17 cellular contexts compared by ENCODE assay signal in the genomic region with DNA sequence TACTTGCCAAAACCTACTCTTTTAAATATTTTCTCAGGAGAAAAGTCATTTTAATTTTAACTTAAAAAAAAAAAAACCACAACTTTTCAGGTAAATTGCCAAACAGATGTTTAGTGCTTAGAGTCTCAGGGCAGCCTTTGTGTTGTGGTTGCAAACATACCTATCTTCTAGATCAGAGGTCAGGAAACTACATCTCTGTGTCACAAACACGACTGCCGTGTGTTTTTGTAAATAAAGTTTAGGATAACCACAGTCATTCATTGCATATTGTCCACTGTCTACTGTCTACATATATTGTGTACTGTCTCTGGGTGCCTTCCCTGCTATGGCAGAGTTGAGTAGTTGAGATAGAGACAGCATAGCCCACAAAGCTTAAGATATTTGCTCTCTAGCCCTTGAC. TPM values are rescaled to one million over a fixed set of nuclear protein-coding genes. Genes with fewer than 3 reads are reported as not detected.
A peak's percentile ranks its signal among the peaks of the same experiment; 100 is the strongest.
DNase-seq lines count a peak whose midpoint lies in the region; ATAC-seq and TF ChIP-seq lines count a peak whose summit lies in the region.
"Had no signal": no experiment of that assay in that cellular context is flagged by ENCODE, and none has a peak within 500 bp of the region (broad histone marks: within the 10 kb centered on the region; RNA-seq: fewer than 3 reads in every experiment).

No MANE protein-coding gene starts in this region.

- H3K27me3 Mint-ChIP-seq in T-cell = no peaks in the 10 kb centered on the region

- CTCF ChIA-PET in T-cell (lab: Charles Lee) = no interaction called here

- H3K36me3 ChIP-seq in effector memory CD4-positive, alpha-beta T cell (ENCODE audit: control insufficient read depth, insufficient read depth, low read length) = no peaks in the 10 kb centered on the region
- H3K36me3 ChIP-seq: colonic mucosa, left ventricle myocardium inferior had no signal

- DNase-seq in AG10803 (ENCODE audit: low read depth) = peak; percentile 74
- DNase-seq in ELR (ENCODE audit: low read depth) = peak; percentile 68
- peak in 25 of 34 experiments; percentile 3 to 42 (median 18) for DNase-seq in T-cell
- DNase-seq in effector memory CD4-positive, alpha-beta T cell = peak in 1 of 3 donors; percentile 8
- no peak for DNase-seq in globus pallidus (ENCODE audit: low spot score)
- DNase-seq in DMS114 treated with DMSO at 0.1 percent for 48 hours (lab: John Stamatoyannopoulos, UW; ENCODE audit: unreplicated experiment) = no peak
- DNase-seq in cerebellar nuclear complex (lab: John Stamatoyannopoulos, UW) = no peak
- DNase-seq: activated CD8-positive, alpha-beta memory T cell treated with anti-CD3 and anti-CD28 coated beads, Interleukin-2, amount 10 ng/mL, durations not matched to agents 7 days and 5 days; colonic mucosa; DMS53; left ventricle myocardium inferior; NCI-H1930; retina; stimulated activated CD4-positive, alpha-beta T cell treated with anti-CD3 and anti-CD28 coated beads, Interleukin-2, amount 100 ng/mL, for 24 hours had no signal

- H3K27ac Mint-ChIP-seq in T-cell = peak overlapping the region; percentile 60 to 92
- H3K27ac Mint-ChIP-seq: activated CD8-positive, alpha-beta memory T cell treated with anti-CD3 and anti-CD28 coated beads, Interleukin-2, amount 10 ng/mL, durations not matched to agents 7 days and 5 days; nephron had no signal

- no peaks in the 10 kb centered on the region for H3K9me3 Mint-ChIP-seq in T-cell
- H3K9me3 Mint-ChIP-seq: nephron had no signal

- H3K4me1 Mint-ChIP-seq in T-cell = peaks cover 54 to 59% (median 55%) of the 10 kb centered on the region in 3 donors

- H3K27me3 ChIP-seq in effector memory CD4-positive, alpha-beta T cell (replicated peaks; ENCODE audit: control insufficient read depth, insufficient read depth, low read length, poor library complexity, severe bottlenecking) = no peaks in the 10 kb centered on the region
- H3K27me3 ChIP-seq: colonic mucosa had no signal

- H3K27ac ChIP-seq in effector memory CD4-positive, alpha-beta T cell (ENCODE audit: insufficient read depth, low read length, poor library complexity, severe bottlenecking) = no peak overlapping the region
- H3K27ac ChIP-seq: colonic mucosa, left ventricle myocardium inferior had no signal

- H3K4me3 Mint-ChIP-seq in T-cell = peak overlapping the region in 2 of 3 donors; percentile 48 to 79
- H3K4me3 Mint-ChIP-seq: activated CD8-positive, alpha-beta memory T cell treated with anti-CD3 and anti-CD28 coated beads, Interleukin-2, amount 10 ng/mL, durations not matched to agents 7 days and 5 days; nephron had no signal

- TF ChIP-seq CTCF in AG10803 (conservative IDR thresholded peaks at IDR 0.05; ENCODE audit: low read length) = no peak

- H3K36me3 Mint-ChIP-seq in T-cell = peaks cover 3% of the 10 kb centered on the region

- H3K4me3 ChIP-seq in AG10803 (ENCODE audit: low read length) = no peak overlapping the region
- peak overlapping the region; percentile 49 for H3K4me3 ChIP-seq in effector memory CD4-positive, alpha-beta T cell (ENCODE audit: insufficient read depth, low read depth, low read length, poor library complexity, severe bottlenecking)
- H3K4me3 ChIP-seq: colonic mucosa, left ventricle myocardium inferior had no signal

- H3K9me3 ChIP-seq in effector memory CD4-positive, alpha-beta T cell (ENCODE audit: control insufficient read depth, low read length) = no peaks in the 10 kb centered on the region
- H3K9me3 ChIP-seq: colonic mucosa, left ventricle myocardium inferior had no signal

- ATAC-seq in T-cell (replicated peaks in 1 of 4) (peak in 2 of 4 experiments; percentile 20 to 65), GM18520 (IDR thresholded peaks at IDR 0.05; ENCODE audit: unreplicated experiment) (no peak)
- ATAC-seq: activated CD8-positive, alpha-beta memory T cell treated with anti-CD3 and anti-CD28 coated beads, Interleukin-2, amount 10 ng/mL, durations not matched to agents 7 days and 5 days; esophagus mucosa had no signal

- peaks cover 16% of the 10 kb centered on the region for H3K4me1 ChIP-seq in effector memory CD4-positive, alpha-beta T cell (ENCODE audit: control insufficient read depth, insufficient read depth, low read length, poor library complexity, severe bottlenecking)
- H3K4me1 ChIP-seq: colonic mucosa had no signal

- POLR2A ChIA-PET in T-cell (lab: Charles Lee) = no interaction called here

RNA-seq across cellular contexts. Expression of a gene that starts 48.9 kb away (rescaled TPM):
- 100 to 1,000 TPM; 104 to 138 (median 120) TPM for total RNA-seq in T-cell

Comparison
In these comparisons a context has a peak if more than half of its experiments do, and no peak if none do; other contexts are left out.
1. DNase-seq: peak in AG10803 (single experiment), ELR (single experiment) and T-cell (25 of 34); none in globus pallidus (single experiment), DMS114 treated with DMSO at 0.1 percent for 48 hours (single experiment) and cerebellar nuclear complex (0 of 2).